ENCODE assay signal across 9 cellular contexts in genomic region chrX:56995271-56995994, GRCh38. TPM values are rescaled to one million over a fixed set of nuclear protein-coding genes. Genes with fewer than 3 reads are reported as not detected.
A peak's percentile ranks its signal among the peaks of the same experiment; 100 is the strongest.
DNase-seq lines count a peak whose midpoint lies in the region; ATAC-seq and TF ChIP-seq lines count a peak whose summit lies in the region.
"Had no signal": no experiment of that assay in that cellular context is flagged by ENCODE, and none has a peak within 500 bp of the region (broad histone marks: within the 10 kb centered on the region; RNA-seq: fewer than 3 reads in every experiment).

Gene SPIN3 (minus strand): TSS chrX:56995541. CDS start chrX:56994947, 594 bp downstream.

- no peaks in the 10 kb centered on the region for H3K9me3 Mint-ChIP-seq in CD4-positive, alpha-beta T cell
- no peaks in the 10 kb centered on the region for H3K9me3 Mint-ChIP-seq in stimulated activated effector memory CD8-positive, alpha-beta T cell treated with anti-CD3 and anti-CD28 coated beads, Interleukin-12 subunit alpha, Interleukin-12 subunit beta, amount 100 ng/mL, for 72 hours

- H4K20me1 ChIP-seq in OCI-LY7 (ENCODE audit: insufficient read depth, low read length) = no peaks in the 10 kb centered on the region
- H4K20me1 ChIP-seq in fibroblast of lung (ENCODE audit: control insufficient read depth, extremely low read depth, insufficient read depth, low read length) = no peaks in the 10 kb centered on the region

- H3K9me2 ChIP-seq in OCI-LY7 (ENCODE audit: insufficient read depth, low read length) = no peaks in the 10 kb centered on the region

- intact Hi-C loops in CD4-positive, alpha-beta T cell (cut with DNase I, micrococcal nuclease) = loop anchor here in 1 of 2 experiments (10.0 kb wide), 2 partner anchors 599 to 919 kb away; partner anchors contain the start of genes ZXDA and ZXDB
- intact Hi-C loops in OCI-LY7 (cut with micrococcal nuclease; ENCODE audit: unreplicated experiment) = no loop called here

- peak within 1 kb of the TSS; percentile 62 for H3K9ac ChIP-seq in fibroblast of lung (ENCODE audit: insufficient read depth, low read length)

- no peaks in the 10 kb centered on the region for H3K79me2 ChIP-seq in OCI-LY7 (ENCODE audit: insufficient read depth, low read depth, low read length)
- H3K79me2 ChIP-seq in fibroblast of lung (ENCODE audit: control insufficient read depth, insufficient read depth, low read length) = no peaks in the 10 kb centered on the region

- peak within 1 kb of the TSS; percentile 20; the same call in 1 of the 2 replicates for H3K4me2 ChIP-seq in OCI-LY7 (ENCODE audit: low read length)
- peak within 1 kb of the TSS; percentile 58 for H3K4me2 ChIP-seq in fibroblast of lung (ENCODE audit: extremely low read depth, insufficient read depth, low read length)

- peaks cover 50% of the 10 kb centered on the region for H3K4me1 Mint-ChIP-seq in CD4-positive, alpha-beta T cell (ENCODE audit: low read depth)
- H3K4me1 Mint-ChIP-seq in stimulated activated effector memory CD8-positive, alpha-beta T cell treated with anti-CD3 and anti-CD28 coated beads, Interleukin-12 subunit alpha, Interleukin-12 subunit beta, amount 100 ng/mL, for 72 hours = peaks cover 13% of the 10 kb centered on the region

- BruUV-seq in OCI-LY7 (replicated peaks; lab: Mats Ljungman, UMichigan) = no TSS peak

- POLR2A ChIA-PET in CD4-positive, alpha-beta T cell (lab: Charles Lee) = interaction anchor here (0.9 to 2.8 kb wide), 6 partner anchors 9 to 291 kb away, joined by 3 to 7 read pairs (median 4); partner anchors contain the start of genes FAAH2 and SPIN2B
- POLR2A ChIA-PET in OCI-LY7 (lab: Charles Lee) = interaction anchor here (0.5 kb wide), 1 partner anchor 67 kb away, joined by 3 read pairs; no protein-coding TSS in a partner anchor

- H3K4me3 ChIP-seq in OCI-LY7 (ENCODE audit: low read depth, low read length, poor library complexity, severe bottlenecking) = no peak within 1 kb of the TSS
- peak within 1 kb of the TSS; percentile 68 to 78 (median 72) for H3K4me3 ChIP-seq in fibroblast of lung (replicated peaks in 1 of 4; ENCODE audit: control extremely low read depth in 1 of 4, insufficient read depth in 1 of 4, low read depth in 3 of 4, low read length in 4 of 4)
- H3K4me3 ChIP-seq: SK-N-MC had no signal

- peak; percentile 84 for ATAC-seq in CD4-positive, alpha-beta T cell (ENCODE audit: poor library complexity)
- peak; percentile 99 for ATAC-seq in GM19397 (IDR thresholded peaks at IDR 0.05; ENCODE audit: unreplicated experiment)
- peak; percentile 98 for ATAC-seq in HG03469 (IDR thresholded peaks at IDR 0.05; ENCODE audit: unreplicated experiment)
- ATAC-seq in stimulated activated effector memory CD8-positive, alpha-beta T cell treated with anti-CD3 and anti-CD28 coated beads, Interleukin-12 subunit alpha, Interleukin-12 subunit beta, amount 100 ng/mL, for 72 hours = peak; percentile 89

- no peak within 1 kb of the TSS for H2AFZ ChIP-seq in OCI-LY7 (ENCODE audit: low read length)
- H2AFZ ChIP-seq in fibroblast of lung (ENCODE audit: low read length) = peak within 1 kb of the TSS; percentile 79

- peak within 1 kb of the TSS; percentile 25 for H3K27ac ChIP-seq in CD4-positive, alpha-beta T cell (ENCODE audit: low read depth, low read length)
- H3K27ac ChIP-seq in OCI-LY7 (ENCODE audit: low read depth, low read length, poor library complexity, severe bottlenecking) (no peak within 1 kb of the TSS), fibroblast of lung (ENCODE audit: insufficient read depth, low read length) (peak within 1 kb of the TSS; percentile 38)
- H3K27ac ChIP-seq: SK-N-MC had no signal

- H3K36me3 ChIP-seq in OCI-LY7 (ENCODE audit: insufficient read depth, low read length) (no peaks in the 10 kb centered on the region), fibroblast of lung (ENCODE audit: control insufficient read depth, insufficient read depth, low read length) (no peaks in the 10 kb centered on the region)

- DNase-seq in CD4-positive, alpha-beta T cell = peak; percentile 20 to 65 (median 49)
- no peak for DNase-seq in OCI-LY7 (ENCODE audit: low spot score)
- peak; percentile 41 for DNase-seq in activated T-helper 1 cell treated with Interleukin-2 at 50 U/mL for 16 hours (ENCODE audit: low read depth)
- peak; percentile 69 to 75 for DNase-seq in fibroblast of lung (ENCODE audit: low read depth in 2 of 2)
- peak; percentile 77 for DNase-seq in myocyte (ENCODE audit: low read depth)
- DNase-seq in stimulated activated effector memory CD8-positive, alpha-beta T cell treated with anti-CD3 and anti-CD28 coated beads, Interleukin-12 subunit alpha, Interleukin-12 subunit beta, amount 100 ng/mL, for 72 hours (ENCODE audit: low spot score in 2 of 2) = peak; percentile 18 to 60

- H3K4me1 ChIP-seq in OCI-LY7 (ENCODE audit: insufficient read depth, low read length, poor library complexity, severe bottlenecking) (no peaks in the 10 kb centered on the region), fibroblast of lung (ENCODE audit: control insufficient read depth, extremely low read depth, insufficient read depth, low read length) (no peaks in the 10 kb centered on the region)

- H3K27me3 ChIP-seq in CD4-positive, alpha-beta T cell (ENCODE audit: control insufficient read depth, insufficient read depth, low read length) = no peaks in the 10 kb centered on the region
- no peaks in the 10 kb centered on the region for H3K27me3 ChIP-seq in fibroblast of lung (ENCODE audit: control insufficient read depth, insufficient read depth, low read length)

- TF ChIP-seq CTCF in CD4-positive, alpha-beta T cell (IDR thresholded peaks at IDR 0.05) = no peak
- TF ChIP-seq CTCF in OCI-LY7 (conservative IDR thresholded peaks at IDR 0.05; ENCODE audit: low read length) = no peak
- no peak for TF ChIP-seq CTCF in fibroblast of lung (conservative IDR thresholded peaks at IDR 0.05 in 1 of 2, IDR thresholded peaks at IDR 0.05 in 1 of 2; ENCODE audit: low read depth in 1 of 2, low read length in 2 of 2)

- peak within 1 kb of the TSS; percentile 96 for H3K27ac Mint-ChIP-seq in CD4-positive, alpha-beta T cell
- H3K27ac Mint-ChIP-seq in stimulated activated effector memory CD8-positive, alpha-beta T cell treated with anti-CD3 and anti-CD28 coated beads, Interleukin-12 subunit alpha, Interleukin-12 subunit beta, amount 100 ng/mL, for 72 hours = peak within 1 kb of the TSS; percentile 94

- H3K9me3 ChIP-seq in CD4-positive, alpha-beta T cell (ENCODE audit: control insufficient read depth, low read length) = no peaks in the 10 kb centered on the region
- H3K9me3 ChIP-seq in OCI-LY7 (ENCODE audit: low read length) (no peaks in the 10 kb centered on the region), fibroblast of lung (ENCODE audit: control insufficient read depth, insufficient read depth, low read depth, low read length) (no peaks in the 10 kb centered on the region)

- H3K4me3 Mint-ChIP-seq in CD4-positive, alpha-beta T cell = peak within 1 kb of the TSS; percentile 98
- peak within 1 kb of the TSS; percentile 81 for H3K4me3 Mint-ChIP-seq in stimulated activated effector memory CD8-positive, alpha-beta T cell treated with anti-CD3 and anti-CD28 coated beads, Interleukin-12 subunit alpha, Interleukin-12 subunit beta, amount 100 ng/mL, for 72 hours

- CTCF ChIA-PET in CD4-positive, alpha-beta T cell (lab: Charles Lee) = interaction anchor here (1.0 kb wide), 1 partner anchor 17 kb away, joined by 3 read pairs; no protein-coding TSS in a partner anchor
- CTCF ChIA-PET in OCI-LY7 (lab: Charles Lee; ENCODE audit: unreplicated experiment) = no interaction called here

- peaks cover 27% of the 10 kb centered on the region for H3K36me3 Mint-ChIP-seq in CD4-positive, alpha-beta T cell (ENCODE audit: low read depth)
- H3K36me3 Mint-ChIP-seq in stimulated activated effector memory CD8-positive, alpha-beta T cell treated with anti-CD3 and anti-CD28 coated beads, Interleukin-12 subunit alpha, Interleukin-12 subunit beta, amount 100 ng/mL, for 72 hours = no peaks in the 10 kb centered on the region

- H3K27me3 Mint-ChIP-seq in CD4-positive, alpha-beta T cell = no peaks in the 10 kb centered on the region

RNA-seq across cellular contexts. Expression of gene SPIN3, which starts in this region (rescaled TPM):
- 1 to 10 TPM; 6.8 to 8.8 TPM for total RNA-seq in CD4-positive, alpha-beta T cell
- total RNA-seq in OCI-LY7 (2014; rRNA removed; shearing (Covaris generic)) = not detected in 2 replicates
- total RNA-seq in OCI-LY7 (2022) = not detected in 2 replicates
- 11.0 and 20.1 TPM in 2 replicates for total RNA-seq in fibroblast of lung
- polyA plus RNA-seq in fibroblast of lung = 4.4 and 5.2 TPM in 2 replicates
- polyA plus RNA-seq in fibroblast of lung (2012) = 2.7 and 3.8 TPM in 2 replicates
- 2.1 and 2.2 TPM in 2 replicates for polyA minus RNA-seq in fibroblast of lung (ENCODE audit: low replicate concordance)
- 7.8 and 9.0 TPM in 2 replicates for total RNA-seq in myocyte
- polyA plus RNA-seq in myocyte (2012) = 6.0 TPM
